In the genomic region with DNA sequence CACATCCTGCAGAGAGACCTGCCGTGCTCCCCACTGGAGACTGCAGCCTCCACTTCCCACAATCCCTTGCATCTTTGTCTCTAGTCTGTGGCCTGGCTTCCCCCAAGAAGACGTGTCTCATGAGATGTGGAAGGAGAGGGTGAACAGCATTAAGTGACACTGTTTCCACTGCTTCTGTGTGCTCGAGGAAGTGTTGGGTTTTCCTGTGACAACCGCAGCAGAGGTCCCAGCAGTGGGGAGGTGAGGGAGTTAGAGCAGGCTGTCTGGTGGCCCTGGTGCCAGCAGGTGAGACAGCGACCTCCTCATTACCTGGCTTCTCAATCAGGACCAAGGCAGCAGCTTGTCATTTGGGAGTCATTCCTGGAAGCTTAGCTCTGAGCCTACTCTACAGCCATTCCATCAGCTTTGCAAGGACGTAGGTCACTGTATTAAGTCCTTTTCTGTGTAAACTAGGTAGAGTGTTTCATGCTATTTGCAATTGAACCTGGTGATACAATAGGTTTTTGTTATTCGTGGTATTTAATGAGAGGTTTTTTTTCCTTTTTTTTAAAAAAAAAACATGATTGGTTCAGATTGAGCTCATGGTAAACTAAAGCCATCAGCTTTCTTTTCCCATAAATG, we compare ENCODE assay signal across 12 cellular contexts.
DNase-seq lines count a peak whose midpoint lies in the region; ATAC-seq and TF ChIP-seq lines count a peak whose summit lies in the region.
"Had no signal": no experiment of that assay in that cellular context is flagged by ENCODE, and none has a peak within 500 bp of the region (broad histone marks: within the 10 kb centered on the region; RNA-seq: fewer than 3 reads in every experiment).

No MANE protein-coding gene starts in this region.

- H3K9me3 ChIP-seq in effector memory CD4-positive, alpha-beta T cell (ENCODE audit: control insufficient read depth, low read length): no peaks in the 10 kb centered on the region
- no peaks in the 10 kb centered on the region for H3K9me3 ChIP-seq in hepatocyte (ENCODE audit: low read depth)

- H3K79me2 ChIP-seq in hepatocyte: no peaks in the 10 kb centered on the region

- H3K4me3 Mint-ChIP-seq in activated T-cell treated with anti-CD3 and anti-CD28 coated beads, Interleukin-2, amount 50 U/mL, for 24 hours: no peak overlapping the region
- no peak overlapping the region for H3K4me3 Mint-ChIP-seq in WTC11

- no peaks in the 10 kb centered on the region for H3K36me3 Mint-ChIP-seq in activated T-cell treated with anti-CD3 and anti-CD28 coated beads, Interleukin-2, amount 50 U/mL, for 24 hours (ENCODE audit: low read depth)
- no peaks in the 10 kb centered on the region for H3K36me3 Mint-ChIP-seq in WTC11

- H3K27me3 ChIP-seq in effector memory CD4-positive, alpha-beta T cell (replicated peaks; ENCODE audit: control insufficient read depth, insufficient read depth, low read length, poor library complexity, severe bottlenecking): no peaks in the 10 kb centered on the region
- H3K27me3 ChIP-seq in hepatocyte: no peaks in the 10 kb centered on the region

- peaks cover 2% of the 10 kb centered on the region for H3K27me3 Mint-ChIP-seq in activated T-cell treated with anti-CD3 and anti-CD28 coated beads, Interleukin-2, amount 50 U/mL, for 24 hours
- H3K27me3 Mint-ChIP-seq in WTC11 (ENCODE audit: low read depth): peaks cover 6% of the 10 kb centered on the region

- WGBS in hepatocyte (ENCODE audit: low lambda C conversion rate, missing lambda C conversion rate): 84% methylated on average over 7 of the region's 7 CpGs

- no peaks in the 10 kb centered on the region for H4K20me1 ChIP-seq in hepatocyte (ENCODE audit: insufficient read depth, poor library complexity, severe bottlenecking)

- H3K9me3 Mint-ChIP-seq in activated T-cell treated with anti-CD3 and anti-CD28 coated beads, Interleukin-2, amount 50 U/mL, for 24 hours: peaks cover 2% of the 10 kb centered on the region
- H3K9me3 Mint-ChIP-seq in WTC11: peaks cover 23% of the 10 kb centered on the region

- peaks cover 11% of the 10 kb centered on the region for H3K4me1 ChIP-seq in effector memory CD4-positive, alpha-beta T cell (ENCODE audit: control insufficient read depth, insufficient read depth, low read length, poor library complexity, severe bottlenecking)
- H3K4me1 ChIP-seq in hepatocyte (ENCODE audit: insufficient read depth): no peaks in the 10 kb centered on the region

- H3K36me3 ChIP-seq in effector memory CD4-positive, alpha-beta T cell (ENCODE audit: control insufficient read depth, insufficient read depth, low read length): no peaks in the 10 kb centered on the region
- no peaks in the 10 kb centered on the region for H3K36me3 ChIP-seq in hepatocyte (replicated peaks; ENCODE audit: insufficient read depth, low read depth)

- no peak overlapping the region for H3K27ac ChIP-seq in effector memory CD4-positive, alpha-beta T cell (ENCODE audit: insufficient read depth, low read length, poor library complexity, severe bottlenecking)
- H3K27ac ChIP-seq in hepatocyte: no peak overlapping the region
- H3K27ac ChIP-seq: HL-60 had no signal

- no peak overlapping the region for H3K4me2 ChIP-seq in hepatocyte

- peak; percentile 46 for DNase-seq in activated T-cell treated with anti-CD3 and anti-CD28 coated beads, Interleukin-2, amount 50 U/mL, for 1 hour
- no peak for DNase-seq in activated T-cell treated with anti-CD3 and anti-CD28 coated beads, Interleukin-2, amount 50 U/mL, for 24 hours
- no peak for DNase-seq in WTC11 (ENCODE audit: low spot score)
- peak; percentile 21 to 38 (median 35) for DNase-seq in effector memory CD4-positive, alpha-beta T cell
- peak; percentile 17 for DNase-seq in stimulated activated CD8-positive, alpha-beta memory T cell treated with anti-CD3 and anti-CD28 coated beads, Interleukin-4, amount 100 ng/mL, for 24 hours (ENCODE audit: low read depth)
- no peak for DNase-seq in GOT3 (lab: John Stamatoyannopoulos, UW)
- no peak for DNase-seq in NCI-H187 (lab: John Stamatoyannopoulos, UW)
- no peak for DNase-seq in hepatocyte (ENCODE audit: low spot score)
- DNase-seq: DMS 273 treated with DMSO at 0.1 percent for 48 hours, MM.1S, NCI-H2171 had no signal

- H3K4me3 ChIP-seq in effector memory CD4-positive, alpha-beta T cell (ENCODE audit: insufficient read depth, low read depth, low read length, poor library complexity, severe bottlenecking): no peak overlapping the region
- no peak overlapping the region for H3K4me3 ChIP-seq in hepatocyte

- ATAC-seq in WTC11: peak; percentile 56

- TF ChIP-seq CTCF in WTC11 (IDR thresholded peaks at IDR 0.05) (no peak), hepatocyte (IDR thresholded peaks at IDR 0.05; ENCODE audit: poor library complexity) (no peak)

- no peak overlapping the region for H2AFZ ChIP-seq in hepatocyte

- H3K27ac Mint-ChIP-seq in activated T-cell treated with anti-CD3 and anti-CD28 coated beads, Interleukin-2, amount 50 U/mL, for 24 hours: no peak overlapping the region
- no peak overlapping the region for H3K27ac Mint-ChIP-seq in WTC11

- CTCF ChIA-PET in WTC11 (lab: Charles Lee): interaction anchor here (0.6 to 1.7 kb wide), 4 partner anchors 10 to 181 kb away, joined by 3 to 7 read pairs (median 4); no protein-coding TSS in a partner anchor

- peaks cover 17% of the 10 kb centered on the region for H3K4me1 Mint-ChIP-seq in activated T-cell treated with anti-CD3 and anti-CD28 coated beads, Interleukin-2, amount 50 U/mL, for 24 hours (ENCODE audit: low read depth)
- peaks cover 28% of the 10 kb centered on the region for H3K4me1 Mint-ChIP-seq in WTC11

- POLR2A ChIA-PET in WTC11 (lab: Charles Lee): no interaction called here

- H3K9me2 ChIP-seq in hepatocyte (replicated peaks; ENCODE audit: insufficient read depth): no peaks in the 10 kb centered on the region

TF ChIP-seq in WTC11, 78 proteins besides CTCF, POLR2A, EP300 and RAD21:
- no peak for TF ChIP-seq ZNF232 (CRISPR knock-in tag; IDR thresholded peaks at IDR 0.05)

Comparison
In these comparisons a context has a peak if more than half of its experiments do, and no peak if none do; other contexts are left out.
1. DNase-seq: peak in activated T-cell treated with anti-CD3 and anti-CD28 coated beads, Interleukin-2, amount 50 U/mL, for 1 hour (single experiment), effector memory CD4-positive, alpha-beta T cell (3 of 3) and stimulated activated CD8-positive, alpha-beta memory T cell treated with anti-CD3 and anti-CD28 coated beads, Interleukin-4, amount 100 ng/mL, for 24 hours (single experiment); none in activated T-cell treated with anti-CD3 and anti-CD28 coated beads, Interleukin-2, amount 50 U/mL, for 24 hours (single experiment), WTC11 (single experiment), GOT3 (single experiment), NCI-H187 (0 of 2) and hepatocyte (single experiment).